In genomic region chr2:127100261-127101047, GRCh38 we compare ENCODE assay signal across 10 cellular contexts. TPM values are rescaled to one million over a fixed set of nuclear protein-coding genes. Genes with fewer than 3 reads are reported as not detected.
DNase-seq lines count a peak whose midpoint lies in the region; ATAC-seq and TF ChIP-seq lines count a peak whose summit lies in the region.
"Had no signal": no experiment of that assay in that cellular context is flagged by ENCODE, and none has a peak within 500 bp of the region (broad histone marks: within the 10 kb centered on the region; RNA-seq: fewer than 3 reads in every experiment).

No MANE protein-coding gene starts in this region.

- TF ChIP-seq CTCF in GM23338 (conservative IDR thresholded peaks at IDR 0.05; ENCODE audit: low read depth in 2 of 2) (no peak), stomach (IDR thresholded peaks at IDR 0.05) (no peak)

- H3K4me3 ChIP-seq in GM23338 (no peak overlapping the region), stomach (no peak overlapping the region)
- H3K4me3 ChIP-seq: left ventricle myocardium inferior had no signal

- H3K27ac ChIP-seq in GM23338 (ENCODE audit: low read depth) (no peak overlapping the region), stomach (peak overlapping the region; percentile 52 to 94 (median 63))
- H3K27ac ChIP-seq: left ventricle myocardium inferior had no signal

- H3K79me2 ChIP-seq in GM23338 (replicated peaks; ENCODE audit: insufficient read depth): peaks cover 54% of the 10 kb centered on the region

- TF ChIP-seq EP300 in stomach (IDR thresholded peaks at IDR 0.05): no peak

- H3K27me3 ChIP-seq in GM23338 (ENCODE audit: insufficient read depth): no peaks in the 10 kb centered on the region
- no peaks in the 10 kb centered on the region for H3K27me3 ChIP-seq in stomach

- peaks cover 3% of the 10 kb centered on the region; the same call in 1 of the 2 replicates for H4K20me1 ChIP-seq in GM23338 (replicated peaks; ENCODE audit: insufficient read depth)

- no peak for ATAC-seq in GM23338
- no peak for ATAC-seq in stimulated activated memory B cell treated with anti-CD40 and anti-IgM and Interleukin-4, amounts not matched to agents 10 μg/mL and 1 μg/mL and 100 μg/mL, for 72 hours

- no peaks in the 10 kb centered on the region for H3K9me2 ChIP-seq in GM23338 (ENCODE audit: insufficient read depth)

- no peaks in the 10 kb centered on the region for H3F3A ChIP-seq in GM23338 (replicated peaks; ENCODE audit: low read depth)

- H3K9me3 Mint-ChIP-seq in GM23338: no peaks in the 10 kb centered on the region; the same call in 2 of the 3 replicates
- no peaks in the 10 kb centered on the region for H3K9me3 Mint-ChIP-seq in stimulated activated memory B cell treated with anti-CD40 and anti-IgM and Interleukin-4, amounts not matched to agents 10 μg/mL and 1 μg/mL and 100 μg/mL, for 72 hours
- H3K9me3 Mint-ChIP-seq: activated B cell treated with CpG ODN at 0.5 μM for 24 hours had no signal

- peak; percentile 68 for DNase-seq in GM23338 (ENCODE audit: low spot score)
- peak; percentile 43 for DNase-seq in RPMI7951 (ENCODE audit: low read depth)
- DNase-seq in kidney glomerular epithelial cell (lab: John Stamatoyannopoulos, UW): peak; percentile 95
- DNase-seq in stomach: peak; percentile 85
- DNase-seq in C1 segment of cervical spinal cord (lab: John Stamatoyannopoulos, UW): no peak
- no peak for DNase-seq in H4 (ENCODE audit: low spot score)
- DNase-seq: activated B cell treated with CpG ODN at 0.5 μM for 24 hours; left ventricle myocardium inferior; NK-92 treated with Interleukin-12 subunit alpha and Interleukin-12 subunit beta, amount 100 ng/mL, for 24 hours had no signal

- no peaks in the 10 kb centered on the region for H3K9me3 ChIP-seq in stomach
- H3K9me3 ChIP-seq: left ventricle myocardium inferior had no signal

- H3K27ac Mint-ChIP-seq in GM23338: no peak overlapping the region
- no peak overlapping the region for H3K27ac Mint-ChIP-seq in stimulated activated memory B cell treated with anti-CD40 and anti-IgM and Interleukin-4, amounts not matched to agents 10 μg/mL and 1 μg/mL and 100 μg/mL, for 72 hours
- H3K27ac Mint-ChIP-seq: activated B cell treated with CpG ODN at 0.5 μM for 24 hours had no signal

- H3K4me1 Mint-ChIP-seq in GM23338: peaks cover 56% of the 10 kb centered on the region
- no peaks in the 10 kb centered on the region for H3K4me1 Mint-ChIP-seq in stimulated activated memory B cell treated with anti-CD40 and anti-IgM and Interleukin-4, amounts not matched to agents 10 μg/mL and 1 μg/mL and 100 μg/mL, for 72 hours
- H3K4me1 Mint-ChIP-seq: activated B cell treated with CpG ODN at 0.5 μM for 24 hours had no signal

- WGBS in stomach, 5 donors: 37 to 57% (median 51%) methylated on average over 12 to 15 of the region's 15 CpGs

- H3K4me2 ChIP-seq in GM23338: no peak overlapping the region

- 0 out of 3 replicates have a peak, but pooled peaks cover 5% of the 10 kb centered on the region for H3K36me3 Mint-ChIP-seq in GM23338 (ENCODE audit: low read depth)
- H3K36me3 Mint-ChIP-seq in stimulated activated memory B cell treated with anti-CD40 and anti-IgM and Interleukin-4, amounts not matched to agents 10 μg/mL and 1 μg/mL and 100 μg/mL, for 72 hours: no peaks in the 10 kb centered on the region

- no peak overlapping the region for H2AFZ ChIP-seq in GM23338

- H3K4me1 ChIP-seq in GM23338 (ENCODE audit: insufficient read depth): peaks cover 17% of the 10 kb centered on the region; the same call in 1 of the 2 replicates
- peaks cover 81 to 100% (median 93%) of the 10 kb centered on the region in 4 donors for H3K4me1 ChIP-seq in stomach

- no peaks in the 10 kb centered on the region for H3K36me3 ChIP-seq in GM23338 (ENCODE audit: insufficient read depth)
- H3K36me3 ChIP-seq in stomach: no peaks in the 10 kb centered on the region
- H3K36me3 ChIP-seq: left ventricle myocardium inferior had no signal

- no peak for TF ChIP-seq POLR2A in stomach (IDR thresholded peaks at IDR 0.05)

- H3K4me3 Mint-ChIP-seq in GM23338: no peak overlapping the region
- H3K4me3 Mint-ChIP-seq in stimulated activated memory B cell treated with anti-CD40 and anti-IgM and Interleukin-4, amounts not matched to agents 10 μg/mL and 1 μg/mL and 100 μg/mL, for 72 hours: no peak overlapping the region
- H3K4me3 Mint-ChIP-seq: activated B cell treated with CpG ODN at 0.5 μM for 24 hours had no signal

- H3K27me3 Mint-ChIP-seq in GM23338 (ENCODE audit: insufficient read depth, low read depth, poor library complexity): peaks cover 10% of the 10 kb centered on the region
- H3K27me3 Mint-ChIP-seq in stimulated activated memory B cell treated with anti-CD40 and anti-IgM and Interleukin-4, amounts not matched to agents 10 μg/mL and 1 μg/mL and 100 μg/mL, for 72 hours: no peaks in the 10 kb centered on the region

- intact Hi-C loops in stomach (cut with DNase I; ENCODE audit: low total_unique reads): no loop called here

TF ChIP-seq in GM23338, 12 proteins besides CTCF, POLR2A, EP300 and RAD21 (continues in another document):
- TF ChIP-seq ZNF331 (CRISPR knock-in tag; IDR thresholded peaks at IDR 0.05; ENCODE audit: low read depth) (no peak), ZNF462 (CRISPR knock-in tag; IDR thresholded peaks at IDR 0.05) (no peak), POLR2AphosphoS5 (IDR thresholded peaks at IDR 0.05; ENCODE audit: low read depth) (no peak), ETS1 (IDR thresholded peaks at IDR 0.05) (no peak)

RNA-seq across cellular contexts. Expression of gene BIN1, which starts 6.5 kb away (rescaled TPM):
- total RNA-seq in GM23338 (2014; rRNA removed; shearing (Covaris generic)): 52.7 and 56.4 TPM in 2 replicates
- 30.0 and 30.1 TPM in 2 replicates for polyA plus RNA-seq in GM23338 (2016; fragmentation: Nextera tagmentation; extraction: Ambion mirVana)
- total RNA-seq in RPMI7951 (2014; rRNA removed; shearing (Covaris generic)): 105 TPM in 2 replicates
- 100 to 1,000 TPM in 1 of 5 donors, 10 to 100 TPM in 4; 39.1 to 175 (median 45.1) TPM for total RNA-seq in stomach
- polyA plus RNA-seq in stomach: 10 to 100 TPM; 47.8 to 49.6 (median 47.8) TPM
- 60.0 and 61.7 TPM in 2 replicates for total RNA-seq in H4 (2014; rRNA removed; shearing (Covaris generic))

Comparison
In these comparisons a context has a peak if more than half of its experiments do, and no peak if none do; other contexts are left out.
1. DNase-seq: peak in GM23338 (single experiment), RPMI7951 (single experiment), kidney glomerular epithelial cell (single experiment) and stomach (single experiment); none in C1 segment of cervical spinal cord (0 of 14) and H4 (single experiment).